16 cellular contexts compared by ENCODE assay signal in genomic region chr15:69692342-69692741, GRCh38.
DNase-seq lines count a peak whose midpoint lies in the region; ATAC-seq and TF ChIP-seq lines count a peak whose summit lies in the region.
"Had no signal": no experiment of that assay in that cellular context is flagged by ENCODE, and none has a peak within 500 bp of the region (broad histone marks: within the 10 kb centered on the region; RNA-seq: fewer than 3 reads in every experiment).

No MANE protein-coding gene starts in this region.

- H3K36me3 ChIP-seq in left ventricle myocardium inferior: peaks cover 3% of the 10 kb centered on the region
- H3K36me3 ChIP-seq: BE2C had no signal

- peaks cover 32% of the 10 kb centered on the region for H3K9me3 ChIP-seq in left ventricle myocardium inferior (replicated peaks)
- H3K9me3 ChIP-seq: BE2C had no signal

- peak overlapping the region; percentile 19; the same call in 1 of the 2 replicates for H3K27ac ChIP-seq in C4-2B
- H3K27ac ChIP-seq in VCaP: peak overlapping the region; percentile 65
- no peak overlapping the region for H3K27ac ChIP-seq in left ventricle myocardium inferior (replicated peaks)

- TF ChIP-seq CTCF in C4-2B (conservative IDR thresholded peaks at IDR 0.05) (no peak), LNCaP clone FGC (IDR thresholded peaks at IDR 0.05; ENCODE audit: control insufficient read depth, extremely low read depth, insufficient read depth) (no peak), VCaP (conservative IDR thresholded peaks at IDR 0.05) (no peak), left ventricle myocardium inferior (IDR thresholded peaks at IDR 0.05; ENCODE audit: borderline replicate concordance) (no peak)

- no peak for ATAC-seq in HG03280 (IDR thresholded peaks at IDR 0.05; ENCODE audit: unreplicated experiment)
- ATAC-seq: GM23338 had no signal

- DNase-seq in NCI-H748 treated with DMSO at 0.1 percent for 48 hours (lab: John Stamatoyannopoulos, UW) (peak; percentile 69), NCI-H748 (lab: John Stamatoyannopoulos, UW; ENCODE audit: unreplicated experiment) (no peak), LNCaP clone FGC (ENCODE audit: low read depth) (peak; percentile 94), NOMO-1 treated with dmso at 0.1 percent for 144 hours (lab: John Stamatoyannopoulos, UW; ENCODE audit: unreplicated experiment) (no peak), left ventricle myocardium inferior (no peak)
- DNase-seq: BE2C; CD8-positive, alpha-beta memory T cell; DMS 273 treated with DMSO at 0.1 percent for 48 hours; DMS79 treated with DMSO at 0.1 percent for 48 hours; EL; H7; IMR-90 had no signal

- no peak overlapping the region for H3K4me3 ChIP-seq in LNCaP clone FGC (ENCODE audit: low read depth, low read length)
- no peak overlapping the region for H3K4me3 ChIP-seq in left ventricle myocardium inferior
- H3K4me3 ChIP-seq: GM23338 had no signal

- intact Hi-C loops in left ventricle myocardium inferior (cut with micrococcal nuclease): no loop called here

- peaks cover 47% of the 10 kb centered on the region for H3K27me3 ChIP-seq in left ventricle myocardium inferior (ENCODE audit: low read depth)
- H3K27me3 ChIP-seq: BE2C had no signal

- no peaks in the 10 kb centered on the region for H3K4me1 ChIP-seq in left ventricle myocardium inferior
- H3K4me1 ChIP-seq: BE2C had no signal

Comparison
In these comparisons a context has a peak if more than half of its experiments do, and no peak if none do; other contexts are left out.
1. DNase-seq: peak in NCI-H748 treated with DMSO at 0.1 percent for 48 hours (single experiment) and LNCaP clone FGC (single experiment); none in NCI-H748 (single experiment), NOMO-1 treated with dmso at 0.1 percent for 144 hours (single experiment) and left ventricle myocardium inferior (single experiment).